ENCODE assay signal across 8 cellular contexts in genomic region chr12:123075591-123076171, GRCh38.
DNase-seq lines count a peak whose midpoint lies in the region; ATAC-seq and TF ChIP-seq lines count a peak whose summit lies in the region.

No MANE protein-coding gene starts in this region.

- peaks cover 4% of the 10 kb centered on the region for H3K79me2 ChIP-seq in osteoblast (ENCODE audit: insufficient read depth, low read length)

- no peak for TF ChIP-seq POLR2A in uterus (IDR thresholded peaks at IDR 0.05)

- H3K4me3 ChIP-seq in CD4-positive, CD25-positive, alpha-beta regulatory T cell (ENCODE audit: low read depth, low read length) = peak overlapping the region; percentile 79
- H3K4me3 ChIP-seq in ectodermal cell (ENCODE audit: insufficient read depth, low read depth, low read length) = peak overlapping the region; percentile 4
- no peak overlapping the region for H3K4me3 ChIP-seq in uterus
- no peak overlapping the region for H3K4me3 ChIP-seq in osteoblast (ENCODE audit: insufficient read depth, low read length)

- no peaks in the 10 kb centered on the region for H3K27me3 ChIP-seq in CD4-positive, CD25-positive, alpha-beta regulatory T cell (ENCODE audit: control insufficient read depth, insufficient read depth, low read length)
- H3K27me3 ChIP-seq in ectodermal cell (ENCODE audit: control insufficient read depth, insufficient read depth, low read length, poor library complexity, severe bottlenecking) = no peaks in the 10 kb centered on the region
- H3K27me3 ChIP-seq in uterus = no peaks in the 10 kb centered on the region
- H3K27me3 ChIP-seq in osteoblast (ENCODE audit: insufficient read depth, low read length) = no peaks in the 10 kb centered on the region

- peaks cover 49% of the 10 kb centered on the region for H3K4me1 ChIP-seq in CD4-positive, CD25-positive, alpha-beta regulatory T cell (ENCODE audit: control insufficient read depth, insufficient read depth, low read length, poor library complexity, severe bottlenecking)
- peaks cover 40% of the 10 kb centered on the region for H3K4me1 ChIP-seq in ectodermal cell (ENCODE audit: control insufficient read depth, insufficient read depth, low read length)
- H3K4me1 ChIP-seq in uterus = peaks cover 0 to 11% of the 10 kb centered on the region in 2 donors
- H3K4me1 ChIP-seq in osteoblast (ENCODE audit: insufficient read depth, low read length) = peaks cover 1% of the 10 kb centered on the region

- peak overlapping the region; percentile 84 to 96 (median 90) for H3K4me3 Mint-ChIP-seq in CD4-positive, CD25-positive, alpha-beta regulatory T cell
- peak overlapping the region; percentile 85 for H3K4me3 Mint-ChIP-seq in activated CD4-positive, alpha-beta T cell treated with anti-CD3 and anti-CD28 coated beads, Interleukin-2, amount 10 ng/mL, durations not matched to agents 24 days and 14 days
- H3K4me3 Mint-ChIP-seq in progenitor cell of endocrine pancreas (ENCODE audit: low read depth) = no peak overlapping the region

- H3K27ac ChIP-seq in CD4-positive, CD25-positive, alpha-beta regulatory T cell (ENCODE audit: insufficient read depth, low read length, poor library complexity, severe bottlenecking) = peak overlapping the region; percentile 79
- H3K27ac ChIP-seq in ectodermal cell (ENCODE audit: insufficient read depth, low read depth, low read length, poor library complexity, severe bottlenecking) (peak overlapping the region; percentile 60), uterus (peak overlapping the region; percentile 59 to 66), osteoblast (ENCODE audit: low read depth, low read length) (no peak overlapping the region)

- peak; percentile 82 to 83 for ATAC-seq in CD4-positive, CD25-positive, alpha-beta regulatory T cell (ENCODE audit: low read depth in 2 of 2)
- peak; percentile 54 for ATAC-seq in HG03521 (IDR thresholded peaks at IDR 0.05; ENCODE audit: unreplicated experiment)

- DNase-seq in CD4-positive, CD25-positive, alpha-beta regulatory T cell = peak; percentile 49 to 92 (median 80)
- peak; percentile 95 for DNase-seq in activated CD4-positive, alpha-beta T cell treated with anti-CD3 and anti-CD28 coated beads, Interleukin-2, amount 10 ng/mL, durations not matched to agents 24 days and 14 days
- DNase-seq in progenitor cell of endocrine pancreas (ENCODE audit: low spot score, unreplicated experiment) (no peak), uterus (peak; percentile 56), putamen (ENCODE audit: low spot score) (no peak), osteoblast (ENCODE audit: insufficient read length, low spot score, missing footprints) (no peak)

- no peaks in the 10 kb centered on the region for H3K36me3 Mint-ChIP-seq in CD4-positive, CD25-positive, alpha-beta regulatory T cell
- no peaks in the 10 kb centered on the region for H3K36me3 Mint-ChIP-seq in activated CD4-positive, alpha-beta T cell treated with anti-CD3 and anti-CD28 coated beads, Interleukin-2, amount 10 ng/mL, durations not matched to agents 24 days and 14 days (ENCODE audit: low read depth)
- no peaks in the 10 kb centered on the region for H3K36me3 Mint-ChIP-seq in progenitor cell of endocrine pancreas (ENCODE audit: insufficient read depth)

- no peaks in the 10 kb centered on the region for H3K9me3 Mint-ChIP-seq in CD4-positive, CD25-positive, alpha-beta regulatory T cell
- no peaks in the 10 kb centered on the region for H3K9me3 Mint-ChIP-seq in activated CD4-positive, alpha-beta T cell treated with anti-CD3 and anti-CD28 coated beads, Interleukin-2, amount 10 ng/mL, durations not matched to agents 24 days and 14 days
- no peaks in the 10 kb centered on the region for H3K9me3 Mint-ChIP-seq in progenitor cell of endocrine pancreas (ENCODE audit: low read depth)

- no peaks in the 10 kb centered on the region for H3K36me3 ChIP-seq in CD4-positive, CD25-positive, alpha-beta regulatory T cell (ENCODE audit: control insufficient read depth, insufficient read depth, low read length)
- H3K36me3 ChIP-seq in ectodermal cell (ENCODE audit: control insufficient read depth, insufficient read depth, low read length) = no peaks in the 10 kb centered on the region
- no peaks in the 10 kb centered on the region for H3K36me3 ChIP-seq in uterus
- no peaks in the 10 kb centered on the region for H3K36me3 ChIP-seq in osteoblast (ENCODE audit: insufficient read depth, low read length)

- peaks cover 4% of the 10 kb centered on the region for H3K27me3 Mint-ChIP-seq in CD4-positive, CD25-positive, alpha-beta regulatory T cell
- no peaks in the 10 kb centered on the region for H3K27me3 Mint-ChIP-seq in activated CD4-positive, alpha-beta T cell treated with anti-CD3 and anti-CD28 coated beads, Interleukin-2, amount 10 ng/mL, durations not matched to agents 24 days and 14 days
- peaks cover 45% of the 10 kb centered on the region for H3K27me3 Mint-ChIP-seq in progenitor cell of endocrine pancreas

- H3K4me2 ChIP-seq in osteoblast (ENCODE audit: insufficient read depth, low read length) = no peak overlapping the region

- peaks cover 9 to 78% (median 44%) of the 10 kb centered on the region in 4 donors for H3K4me1 Mint-ChIP-seq in CD4-positive, CD25-positive, alpha-beta regulatory T cell
- peaks cover 44% of the 10 kb centered on the region for H3K4me1 Mint-ChIP-seq in activated CD4-positive, alpha-beta T cell treated with anti-CD3 and anti-CD28 coated beads, Interleukin-2, amount 10 ng/mL, durations not matched to agents 24 days and 14 days
- H3K4me1 Mint-ChIP-seq in progenitor cell of endocrine pancreas (ENCODE audit: low read depth) = peaks cover 6% of the 10 kb centered on the region

- no peaks in the 10 kb centered on the region for H3K9me3 ChIP-seq in CD4-positive, CD25-positive, alpha-beta regulatory T cell (ENCODE audit: control insufficient read depth in 2 of 2, low read length in 2 of 2)
- H3K9me3 ChIP-seq in ectodermal cell (ENCODE audit: control insufficient read depth, low read length) (no peaks in the 10 kb centered on the region), uterus (no peaks in the 10 kb centered on the region), osteoblast (ENCODE audit: low read depth, low read length) (no peaks in the 10 kb centered on the region)

- intact Hi-C loops in activated CD4-positive, alpha-beta T cell treated with anti-CD3 and anti-CD28 coated beads, Interleukin-2, amount 10 ng/mL, durations not matched to agents 24 days and 14 days (cut with micrococcal nuclease) = loop anchor here (1.0 to 10.0 kb wide), 12 partner anchors 32 to 639 kb away; partner anchors contain the start of genes ATP6V0A2, MPHOSPH9, MTRFR and OGFOD2
- intact Hi-C loops in uterus (cut with DNase I; ENCODE audit: low total_unique reads) = no loop called here

- WGBS in ectodermal cell, 2 experiments = 24 to 29% methylated on average over 17 of the region's 17 CpGs

- no peak overlapping the region for H2AFZ ChIP-seq in osteoblast (ENCODE audit: low read length)

- peaks cover 62% of the 10 kb centered on the region for H4K20me1 ChIP-seq in osteoblast (ENCODE audit: insufficient read depth, low read length)

- H3K27ac Mint-ChIP-seq in CD4-positive, CD25-positive, alpha-beta regulatory T cell = peak overlapping the region; percentile 89 to 97 (median 95)
- peak overlapping the region; percentile 98 for H3K27ac Mint-ChIP-seq in activated CD4-positive, alpha-beta T cell treated with anti-CD3 and anti-CD28 coated beads, Interleukin-2, amount 10 ng/mL, durations not matched to agents 24 days and 14 days
- H3K27ac Mint-ChIP-seq in progenitor cell of endocrine pancreas = peak overlapping the region; percentile 88

- TF ChIP-seq CTCF in progenitor cell of endocrine pancreas (IDR thresholded peaks at IDR 0.05; ENCODE audit: unreplicated experiment) (no peak), uterus (IDR thresholded peaks at IDR 0.05) (peak in 2 of 4 experiments; percentile 16 to 41), osteoblast (IDR thresholded peaks at IDR 0.05; ENCODE audit: extremely low read depth, low read depth, low read length) (no peak)

Comparison
In these comparisons a context has a peak if more than half of its experiments do, and no peak if none do; other contexts are left out.
1. DNase-seq: peak in CD4-positive, CD25-positive, alpha-beta regulatory T cell (3 of 3), activated CD4-positive, alpha-beta T cell treated with anti-CD3 and anti-CD28 coated beads, Interleukin-2, amount 10 ng/mL, durations not matched to agents 24 days and 14 days (single experiment) and uterus (2 of 2); none in progenitor cell of endocrine pancreas (single experiment), putamen (single experiment) and osteoblast (single experiment).
2. H3K4me3 ChIP-seq: peak in CD4-positive, CD25-positive, alpha-beta regulatory T cell (single experiment) and ectodermal cell (single experiment); none in uterus (0 of 2) and osteoblast (single experiment).
3. Peak in every context shown above with its lines, with median percentiles within 50 percentile points of each other: H3K27ac Mint-ChIP-seq.